In genomic region chr10:91220194-91220953, GRCh38 we compare ENCODE assay signal across 8 cellular contexts. TPM values are rescaled to one million over a fixed set of nuclear protein-coding genes. Genes with fewer than 3 reads are reported as not detected.
DNase-seq lines count a peak whose midpoint lies in the region; ATAC-seq, FAIRE-seq and TF ChIP-seq lines count a peak whose summit lies in the region.

PCGF5 (plus strand) TSS chr10:91220663; CDS start chr10:91222872, 2,209 bp downstream.

- FAIRE-seq in keratinocyte (lab: Jason Lieb, UNC) = no peak

- H3K36me3 Mint-ChIP-seq in central memory CD8-positive, alpha-beta T cell (ENCODE audit: insufficient read depth) = peaks cover 12% of the 10 kb centered on the region

- TF ChIP-seq CTCF in AG09309 (IDR thresholded peaks at IDR 0.05; ENCODE audit: control insufficient read depth, insufficient read depth, low read depth, low read length, missing control alignments) (no peak), keratinocyte (optimal IDR thresholded peaks at IDR 0.05 in 1 of 3, IDR thresholded peaks at IDR 0.05 in 1 of 3, conservative IDR thresholded peaks at IDR 0.05 in 1 of 3; ENCODE audit: extremely low read depth in 1 of 3, insufficient read depth in 2 of 3, low read length in 3 of 3) (peak in 2 of 3 experiments; percentile 6 to 30)

- dilution Hi-C loops in keratinocyte (cut with MboI; ENCODE audit: extremely low pct_ligation_motif_present, low sequenced_read_pairs) = no loop called here

- peak within 1 kb of the TSS; percentile 77 for H3K9ac ChIP-seq in keratinocyte (ENCODE audit: control insufficient read depth, extremely low read depth, insufficient read depth, low read length)

- peaks cover 42% of the 10 kb centered on the region for H3K4me1 Mint-ChIP-seq in central memory CD8-positive, alpha-beta T cell

- H3K27ac ChIP-seq in keratinocyte (ENCODE audit: control insufficient read depth, insufficient read depth, low read length) = peak within 1 kb of the TSS; percentile 44

- no peaks in the 10 kb centered on the region for H4K20me1 ChIP-seq in keratinocyte (ENCODE audit: control insufficient read depth, extremely low read depth, insufficient read depth, low read length)

- peaks cover 10% of the 10 kb centered on the region for H3K4me1 ChIP-seq in keratinocyte (ENCODE audit: control insufficient read depth, extremely low read depth, insufficient read depth, low read length)

- H3K9me1 ChIP-seq in keratinocyte (ENCODE audit: control insufficient read depth, extremely low read depth, insufficient read depth, low read length) = no peaks in the 10 kb centered on the region

- peak within 1 kb of the TSS; percentile 87 for H2AFZ ChIP-seq in keratinocyte (ENCODE audit: control insufficient read depth, low read length)

- H3K79me2 ChIP-seq in keratinocyte (ENCODE audit: control insufficient read depth, insufficient read depth, low read length) = no peaks in the 10 kb centered on the region

- H3K9me3 ChIP-seq in keratinocyte (ENCODE audit: control insufficient read depth, low read depth, low read length) = no peaks in the 10 kb centered on the region

- peak; percentile 38 for DNase-seq in AG09309 (ENCODE audit: low read depth)
- peak; percentile 31 for DNase-seq in NCI-H2227 treated with DMSO at 0.1 percent for 48 hours (lab: John Stamatoyannopoulos, UW)
- peak; percentile 85 to 86 for DNase-seq in central memory CD8-positive, alpha-beta T cell (ENCODE audit: low spot score in 2 of 2)
- DNase-seq in keratinocyte (ENCODE audit: low read depth, low spot score) = peak; percentile 5
- peak; percentile 85 to 88 (median 87) for DNase-seq in stimulated activated CD4-positive, alpha-beta T cell treated with anti-CD3 and anti-CD28 coated beads, Interleukin-12 subunit alpha, Interleukin-12 subunit beta, amount 100 ng/mL, for 48 hours (ENCODE audit: low read depth in 2 of 3, low spot score in 1 of 3)

- H3K4me3 ChIP-seq in AG09309 (ENCODE audit: control insufficient read depth, low read depth, low read length) = peak within 1 kb of the TSS; percentile 83
- H3K4me3 ChIP-seq in keratinocyte (ENCODE audit: control insufficient read depth in 2 of 3, extremely low read depth in 1 of 3, insufficient read depth in 2 of 3, low read depth in 1 of 3, low read length in 3 of 3) = peak within 1 kb of the TSS; percentile 78 to 86 (median 84)

- H3K36me3 ChIP-seq in keratinocyte (ENCODE audit: control insufficient read depth in 2 of 2, extremely low read depth in 1 of 2, insufficient read depth in 2 of 2, low read length in 2 of 2) = no peaks in the 10 kb centered on the region

- no peaks in the 10 kb centered on the region for H3K27me3 ChIP-seq in keratinocyte (ENCODE audit: control insufficient read depth, extremely low read depth, insufficient read depth, low read length)

- no peaks in the 10 kb centered on the region for H3K9me3 Mint-ChIP-seq in central memory CD8-positive, alpha-beta T cell

- ATAC-seq in GM18868 (IDR thresholded peaks at IDR 0.05; ENCODE audit: unreplicated experiment) (peak; percentile 96), HG03103 (IDR thresholded peaks at IDR 0.05; ENCODE audit: low read depth, unreplicated experiment) (peak; percentile 90)
- peak; percentile 99 for ATAC-seq in activated CD4-positive, CD25-positive, alpha-beta regulatory T cell treated with anti-CD3 and anti-CD28 coated beads, Interleukin-2, amount 50 U/mL, for 24 hours
- peak; percentile 95 for ATAC-seq in central memory CD8-positive, alpha-beta T cell (replicated peaks; ENCODE audit: extremely low read depth, poor library complexity, severe bottlenecking)

- H3K4me2 ChIP-seq in keratinocyte (ENCODE audit: control insufficient read depth, extremely low read depth, insufficient read depth, low read depth, low read length) = peak within 1 kb of the TSS; percentile 97

- peak within 1 kb of the TSS; percentile 59 for H3K27ac Mint-ChIP-seq in central memory CD8-positive, alpha-beta T cell (ENCODE audit: low read depth)

- H3K4me3 Mint-ChIP-seq in central memory CD8-positive, alpha-beta T cell = peak within 1 kb of the TSS; percentile 86

- H3K27me3 Mint-ChIP-seq in central memory CD8-positive, alpha-beta T cell = no peaks in the 10 kb centered on the region

RNA-seq across cellular contexts. Expression of gene PCGF5, which starts in this region (rescaled TPM):
- 5.2 to 13.9 TPM (median 12.1 TPM) in 3 replicates for polyA plus RNA-seq in keratinocyte
- polyA plus RNA-seq in keratinocyte (2011; ENCODE audit: low read depth) = 6.2 TPM
- 6.3 and 16.0 TPM in 2 replicates for polyA plus RNA-seq in keratinocyte (2011; cell fraction: cytosol; rRNA removed)
- polyA plus RNA-seq in keratinocyte (2011; cell fraction: nucleus; rRNA removed) = 3.5 and 4.1 TPM in 2 replicates
- polyA plus RNA-seq in keratinocyte (2012; ENCODE audit: low replicate concordance) = 6.8 and 8.9 TPM in 2 replicates
- polyA minus RNA-seq in keratinocyte = 4.1 to 10.6 TPM (median 9.5 TPM) in 3 replicates
- 3.8 TPM for polyA minus RNA-seq in keratinocyte (2011; cell fraction: cytosol; rRNA and poly(A)+ RNA removed)
- polyA minus RNA-seq in keratinocyte (2011; cell fraction: nucleus; rRNA and poly(A)+ RNA removed) = 5.1 and 11.0 TPM in 2 replicates

Comparison
In these comparisons a context has a peak if more than half of its experiments do, and no peak if none do; other contexts are left out.
1. Peak in every context shown above with its lines: DNase-seq, ATAC-seq, H3K4me3 ChIP-seq and H3K27ac ChIP-seq.
2. DNase-seq: peak in every context shown above with its lines; median percentile 87 in stimulated activated CD4-positive, alpha-beta T cell treated with anti-CD3 and anti-CD28 coated beads, Interleukin-12 subunit alpha, Interleukin-12 subunit beta, amount 100 ng/mL, for 48 hours; 86 in central memory CD8-positive, alpha-beta T cell; 38 in AG09309; 31 in NCI-H2227 treated with DMSO at 0.1 percent for 48 hours; 5 in keratinocyte.